Comparison of ENCODE assay signal across 17 cellular contexts in the genomic region with DNA sequence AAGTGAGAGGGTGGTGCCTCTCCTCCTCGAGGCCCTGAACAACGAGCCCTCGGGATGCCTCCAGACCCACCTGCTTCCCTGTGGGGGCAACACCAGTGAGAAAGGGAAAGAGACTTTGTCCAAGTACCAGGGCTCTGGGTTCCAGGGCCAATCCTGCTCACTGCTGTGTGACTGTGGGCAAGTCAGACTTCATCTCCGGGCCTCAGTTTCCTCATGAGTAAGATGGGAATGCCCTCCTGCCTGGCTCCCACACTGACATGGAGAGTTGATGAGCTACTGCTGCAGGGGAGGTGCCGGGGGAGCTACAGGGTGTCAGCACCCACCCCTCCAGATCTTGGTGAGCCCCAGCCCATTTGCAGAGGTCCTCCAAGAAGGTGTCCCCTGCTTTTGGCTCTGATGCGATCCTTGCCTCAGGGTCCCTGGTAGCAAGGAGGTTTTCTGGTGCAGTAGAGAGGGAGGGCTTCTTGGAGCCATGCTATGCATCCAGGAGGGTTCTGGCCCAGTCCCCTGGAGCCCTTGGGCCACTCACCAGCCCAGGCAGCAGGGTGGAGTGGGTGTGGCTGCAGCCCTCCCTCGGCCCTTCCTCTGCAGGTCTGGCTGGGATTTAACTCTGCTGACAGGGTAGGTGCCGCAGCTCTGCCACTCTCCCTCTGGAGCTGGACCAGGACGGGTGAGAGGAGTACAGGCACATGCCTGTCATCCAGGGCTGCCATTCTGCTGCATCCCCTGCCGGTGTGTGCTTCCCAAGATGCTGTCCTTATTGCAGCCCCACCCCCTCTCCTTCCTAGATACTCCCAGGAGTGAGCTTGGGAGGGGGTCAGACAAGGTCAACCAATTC. TPM values are rescaled to one million over a fixed set of nuclear protein-coding genes. Genes with fewer than 3 reads are reported as not detected.
DNase-seq lines count a peak whose midpoint lies in the region; ATAC-seq, FAIRE-seq and TF ChIP-seq lines count a peak whose summit lies in the region.
"Had no signal": no experiment of that assay in that cellular context is flagged by ENCODE, and none has a peak within 500 bp of the region (broad histone marks: within the 10 kb centered on the region; RNA-seq: fewer than 3 reads in every experiment).

No MANE protein-coding gene starts in this region.

- no peak for ATAC-seq in GM19324 (IDR thresholded peaks at IDR 0.05; ENCODE audit: low FRiP score, unreplicated experiment)
- ATAC-seq in body of pancreas = no peak

- H3K27me3 ChIP-seq in WERI-Rb-1 (ENCODE audit: insufficient read depth, low read depth, severe bottlenecking) (no peaks in the 10 kb centered on the region), right atrium auricular region (no peaks in the 10 kb centered on the region), sigmoid colon (no peaks in the 10 kb centered on the region), body of pancreas (no peaks in the 10 kb centered on the region)

- DNase-seq in GM12891 (ENCODE audit: insufficient read length, low spot score) = peak; percentile 3
- DNase-seq in WERI-Rb-1 = peak; percentile 67
- DNase-seq in right atrium auricular region (ENCODE audit: low spot score) = no peak
- peak; percentile 56 for DNase-seq in sigmoid colon
- DNase-seq in body of pancreas = no peak
- DNase-seq in GM03348 (ENCODE audit: low spot score) = no peak
- no peak for DNase-seq in amygdala (lab: John Stamatoyannopoulos, UW)
- DNase-seq: activated CD4-positive, alpha-beta memory T cell treated with anti-CD3 and anti-CD28 coated beads for 36 hours; H9; NCI-H1930; NCI-H446; nucleus accumbens; stimulated activated CD4-positive, alpha-beta T cell treated with anti-CD3 and anti-CD28 coated beads, Interleukin-2, amount 100 ng/mL, for 48 hours had no signal

- TF ChIP-seq CTCF in WERI-Rb-1 (IDR thresholded peaks at IDR 0.05; ENCODE audit: low read depth, low read length) = no peak
- no peak for TF ChIP-seq CTCF in right atrium auricular region (IDR thresholded peaks at IDR 0.05)
- TF ChIP-seq CTCF in sigmoid colon (IDR thresholded peaks at IDR 0.05) = no peak
- no peak for TF ChIP-seq CTCF in body of pancreas (IDR thresholded peaks at IDR 0.05)

- TF ChIP-seq POLR2A in GM12891 (IDR thresholded peaks at IDR 0.05; ENCODE audit: low read depth, low read length) (no peak), sigmoid colon (IDR thresholded peaks at IDR 0.05) (no peak), body of pancreas (IDR thresholded peaks at IDR 0.05) (no peak)

- WGBS in sigmoid colon, 2 donors = 78 to 86% methylated on average over 10 of the region's 10 CpGs
- WGBS in body of pancreas, 2 donors = 75% methylated on average over 10 of the region's 10 CpGs; no CpG with 5 or more reads in 1 of the 2 donors

- no peak for TF ChIP-seq EP300 in sigmoid colon (IDR thresholded peaks at IDR 0.05)

- H3K27ac ChIP-seq in WERI-Rb-1 (peak overlapping the region; percentile 99), right atrium auricular region (peak overlapping the region; percentile 90), sigmoid colon (peak overlapping the region in 3 of 4 donors; percentile 92 to 98 (median 97)), body of pancreas (no peak overlapping the region)
- H3K27ac ChIP-seq: KMS-11, RWPE1 had no signal

- H3K9me3 ChIP-seq in WERI-Rb-1 (ENCODE audit: severe bottlenecking) = no peaks in the 10 kb centered on the region
- no peaks in the 10 kb centered on the region for H3K9me3 ChIP-seq in right atrium auricular region
- no peaks in the 10 kb centered on the region for H3K9me3 ChIP-seq in sigmoid colon
- H3K9me3 ChIP-seq in body of pancreas = no peaks in the 10 kb centered on the region

- no peak for FAIRE-seq in GM12891 (lab: Jason Lieb, UNC)
- FAIRE-seq: endometrium had no signal

- H3K4me1 ChIP-seq in right atrium auricular region (peaks cover 0 to 56% of the 10 kb centered on the region in 2 donors), sigmoid colon (peaks cover 0 to 23% (median 18%) of the 10 kb centered on the region in 4 donors), body of pancreas (peaks cover 12% of the 10 kb centered on the region)

- peaks cover 37% of the 10 kb centered on the region for H3K36me3 ChIP-seq in WERI-Rb-1
- no peaks in the 10 kb centered on the region for H3K36me3 ChIP-seq in right atrium auricular region
- H3K36me3 ChIP-seq in sigmoid colon = peaks cover 0 to 9% (median 3%) of the 10 kb centered on the region in 4 donors
- no peaks in the 10 kb centered on the region for H3K36me3 ChIP-seq in body of pancreas (replicated peaks in 1 of 2; ENCODE audit: insufficient read depth in 1 of 2, low read depth in 2 of 2)

- H3K4me3 ChIP-seq in WERI-Rb-1 (ENCODE audit: low read depth, low read length) = no peak overlapping the region
- no peak overlapping the region for H3K4me3 ChIP-seq in right atrium auricular region
- no peak overlapping the region for H3K4me3 ChIP-seq in sigmoid colon
- H3K4me3 ChIP-seq in body of pancreas = no peak overlapping the region

- intact Hi-C loops in sigmoid colon (cut with DNase I) (no loop called here), body of pancreas (cut with DNase I) (no loop called here)

TF ChIP-seq in GM12891, 5 proteins besides CTCF, POLR2A, EP300 and RAD21:
- TF ChIP-seq TAF1 (IDR thresholded peaks at IDR 0.05; ENCODE audit: low read depth, low read length) = no peak
- TF ChIP-seq POU2F2 (IDR thresholded peaks at IDR 0.05; ENCODE audit: low read depth, low read length) = no peak
- no peak for TF ChIP-seq POLR2AphosphoS5 (IDR thresholded peaks at IDR 0.05; ENCODE audit: low read depth, low read length)
- no peak for TF ChIP-seq PAX5 (IDR thresholded peaks at IDR 0.05; ENCODE audit: insufficient read depth, low read length, severe bottlenecking)
- no peak for TF ChIP-seq SPI1 (IDR thresholded peaks at IDR 0.05; ENCODE audit: low read depth, low read length)

RNA-seq across cellular contexts. Expression of gene LOXL1, which starts 26.9 kb away (rescaled TPM):
- not detected for polyA plus RNA-seq in GM12891 (2012; ENCODE audit: low read depth, missing spikeins)
- total RNA-seq in right atrium auricular region (10 to 100 TPM; 22.2 to 59.0 TPM), sigmoid colon (10 to 100 TPM in 3 of 4 donors, 1 to 10 TPM in 1; 7.6 to 27.7 (median 14.6) TPM), body of pancreas (10 to 100 TPM in 1 of 2 donors, 1 to 10 TPM in 1; 8.6 to 14.5 TPM)
- 1 to 10 TPM in 2 of 3 donors, not detected in 1; 3.0 to 7.4 TPM for polyA plus RNA-seq in sigmoid colon

RNA-seq across cellular contexts. Expression of gene STOML1, which starts 39.0 kb away (rescaled TPM):
- 6.3 TPM for polyA plus RNA-seq in GM12891 (2012; ENCODE audit: low read depth, missing spikeins)
- total RNA-seq in right atrium auricular region (10 to 100 TPM; 11.8 to 23.5 TPM), sigmoid colon (10 to 100 TPM in 3 of 4 donors, 1 to 10 TPM in 1; 10.0 to 17.8 (median 13.8) TPM), body of pancreas (10 to 100 TPM in 1 of 2 donors, 1 to 10 TPM in 1; 6.0 to 10.2 TPM)
- polyA plus RNA-seq in sigmoid colon = 10 to 100 TPM in 1 of 3 donors, 1 to 10 TPM in 2; 3.5 to 18.5 (median 4.2) TPM

RNA-seq across cellular contexts. Expression of gene PML, which starts 41.4 kb away (rescaled TPM):
- 47.9 TPM for polyA plus RNA-seq in GM12891 (2012; ENCODE audit: low read depth, missing spikeins)
- total RNA-seq in right atrium auricular region (10 to 100 TPM; 27.3 to 36.1 TPM), sigmoid colon (100 to 1,000 TPM in 1 of 4 donors, 10 to 100 TPM in 3; 43.3 to 129 (median 60.0) TPM), body of pancreas (10 to 100 TPM; 27.8 to 38.2 TPM)
- 10 to 100 TPM in 1 of 3 donors, 1 to 10 TPM in 2; 9.6 to 36.4 (median 9.7) TPM for polyA plus RNA-seq in sigmoid colon

Comparison
In these comparisons a context has a peak if more than half of its experiments do, and no peak if none do; other contexts are left out.
1. DNase-seq: peak in GM12891 (single experiment), WERI-Rb-1 (single experiment) and sigmoid colon (single experiment); none in right atrium auricular region (single experiment), body of pancreas (0 of 4), GM03348 (single experiment) and amygdala (0 of 56).
2. H3K27ac ChIP-seq: peak in WERI-Rb-1 (single experiment), right atrium auricular region (2 of 2) and sigmoid colon (3 of 4); none in body of pancreas (0 of 4).